ENCODE assay signal across 9 cellular contexts in the genomic region with DNA sequence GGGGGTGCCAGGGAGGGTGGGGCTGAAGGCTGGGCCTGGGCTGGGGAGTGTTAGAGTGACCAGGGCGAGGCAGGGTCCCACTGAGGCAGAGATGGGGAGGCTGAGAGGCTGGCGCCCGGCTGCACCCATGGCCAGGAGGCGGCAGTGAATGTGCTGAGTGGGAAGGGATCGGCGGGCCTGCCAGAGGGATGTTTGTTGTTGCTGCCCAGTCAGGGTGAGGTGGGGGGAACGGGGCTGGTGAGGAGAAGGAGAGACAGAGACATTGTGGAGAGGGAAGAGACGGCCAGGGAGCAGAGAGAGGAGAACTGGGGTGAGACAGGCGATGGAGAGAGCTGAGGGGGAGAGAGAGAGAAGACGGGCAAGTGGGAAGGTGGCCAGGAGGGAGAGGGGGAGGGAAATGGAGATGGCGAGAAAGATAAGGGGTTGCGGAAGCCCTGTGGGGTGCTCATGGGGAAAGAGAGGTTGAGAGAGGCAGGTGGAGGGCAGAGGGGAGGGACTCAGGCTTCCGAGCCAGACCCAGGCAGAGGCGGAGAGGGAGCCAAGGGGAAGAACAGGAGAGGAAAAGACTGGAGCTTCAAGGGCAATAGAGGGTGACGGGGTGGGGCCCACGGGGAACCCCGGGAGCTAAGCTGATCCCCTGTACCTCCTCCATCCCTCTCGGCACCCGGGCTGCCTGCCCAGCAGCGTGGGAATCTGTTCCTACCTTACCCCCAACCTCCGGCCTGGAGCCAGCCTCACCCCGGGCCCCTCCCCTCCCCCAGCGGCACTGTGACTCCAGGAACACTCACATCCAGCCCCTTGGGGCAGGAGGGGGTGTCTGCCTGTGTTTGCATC. TPM values are rescaled to one million over a fixed set of nuclear protein-coding genes. Genes with fewer than 3 reads are reported as not detected.
DNase-seq lines count a peak whose midpoint lies in the region; ATAC-seq and TF ChIP-seq lines count a peak whose summit lies in the region.
"Had no signal": no experiment of that assay in that cellular context is flagged by ENCODE, and none has a peak within 500 bp of the region (broad histone marks: within the 10 kb centered on the region; RNA-seq: fewer than 3 reads in every experiment).

No MANE protein-coding gene starts in this region.

- H2AFZ ChIP-seq in Karpas-422 (ENCODE audit: low read length), result no peak overlapping the region
- peak overlapping the region; percentile 68 for H2AFZ ChIP-seq in neural progenitor cell (replicated peaks)

- H3K27me3 Mint-ChIP-seq in neural progenitor cell (ENCODE audit: insufficient read depth, low read depth), result peaks cover 8% of the 10 kb centered on the region

- H4K20me1 ChIP-seq in Karpas-422 (ENCODE audit: insufficient read depth, low read depth, low read length) (no peaks in the 10 kb centered on the region), neural progenitor cell (ENCODE audit: low read depth) (no peaks in the 10 kb centered on the region)

- H3K36me3 ChIP-seq in BJ (ENCODE audit: control insufficient read depth, insufficient read depth, low read length), result peaks cover 22% of the 10 kb centered on the region
- H3K36me3 ChIP-seq in Karpas-422 (ENCODE audit: insufficient read depth, low read length), result peaks cover 1% of the 10 kb centered on the region; the same call in 1 of the 2 replicates
- H3K36me3 ChIP-seq in neural progenitor cell, result no peaks in the 10 kb centered on the region

- H3K9me2 ChIP-seq in Karpas-422 (replicated peaks; ENCODE audit: insufficient read depth, low read length), result no peaks in the 10 kb centered on the region

- H3K4me1 Mint-ChIP-seq in neural progenitor cell, result peaks cover 15% of the 10 kb centered on the region

- peak; percentile 65 for ATAC-seq in esophagus mucosa
- ATAC-seq in HG03521 (IDR thresholded peaks at IDR 0.05; ENCODE audit: unreplicated experiment), result no peak
- ATAC-seq in HG03039 (IDR thresholded peaks at IDR 0.05; ENCODE audit: unreplicated experiment), result no peak

- peak overlapping the region; percentile 71 for H3K4me3 Mint-ChIP-seq in neural progenitor cell

- H3K9me3 Mint-ChIP-seq in neural progenitor cell, result no peaks in the 10 kb centered on the region

- H3K27me3 ChIP-seq in BJ (ENCODE audit: control insufficient read depth, insufficient read depth, low read length) (no peaks in the 10 kb centered on the region), Karpas-422 (ENCODE audit: low read length) (no peaks in the 10 kb centered on the region), neural progenitor cell (no peaks in the 10 kb centered on the region)

- CTCF ChIA-PET in BJ (lab: Yijun Ruan, JAX), result interaction anchor here (1.0 to 2.4 kb wide), 5 partner anchors 11 to 119 kb away, joined by 5 to 10 read pairs (median 6); partner anchors contain the start of gene DMAC2

- TF ChIP-seq CTCF in BJ (IDR thresholded peaks at IDR 0.05; ENCODE audit: insufficient read depth, low read depth, low read length) (no peak), neural progenitor cell (IDR thresholded peaks at IDR 0.05) (no peak)

- H3K4me2 ChIP-seq in Karpas-422 (ENCODE audit: low read depth, low read length, poor library complexity, severe bottlenecking) (no peak overlapping the region), neural progenitor cell (peak overlapping the region; percentile 81)

- H3K4me3 ChIP-seq in BJ (ENCODE audit: low read depth, low read length) (peak overlapping the region; percentile 52), Karpas-422 (ENCODE audit: low read length) (no peak overlapping the region), neural progenitor cell (peak overlapping the region; percentile 56)

- H3K36me3 Mint-ChIP-seq in neural progenitor cell, result peaks cover 10% of the 10 kb centered on the region

- H3K4me1 ChIP-seq in Karpas-422 (ENCODE audit: low read length) (peaks cover 11% of the 10 kb centered on the region), neural progenitor cell (peaks cover 10% of the 10 kb centered on the region)

- H3K9ac ChIP-seq in Karpas-422 (ENCODE audit: low read length), result no peak overlapping the region
- H3K9ac ChIP-seq in neural progenitor cell, result no peak overlapping the region

- peaks cover 8% of the 10 kb centered on the region for H3F3A ChIP-seq in neural progenitor cell (ENCODE audit: low read depth)

- H3K9me3 ChIP-seq in Karpas-422 (ENCODE audit: low read length) (no peaks in the 10 kb centered on the region), neural progenitor cell (ENCODE audit: low read depth) (no peaks in the 10 kb centered on the region)

- POLR2A ChIA-PET in BJ (lab: Charles Lee), result interaction anchor here (0.7 kb wide), 1 partner anchor 75 kb away, joined by 13 read pairs; no protein-coding TSS in a partner anchor

- peak overlapping the region; percentile 72 for H3K27ac Mint-ChIP-seq in neural progenitor cell

- DNase-seq in BJ (ENCODE audit: low read depth), result no peak
- DNase-seq in Karpas-422, result peak; percentile 37
- peak; percentile 61 for DNase-seq in activated CD8-positive, alpha-beta memory T cell treated with anti-CD3 and anti-CD28 coated beads, Interleukin-2, amount 50 U/mL, for 48 hours
- DNase-seq in neural progenitor cell (ENCODE audit: low spot score), result peak; percentile 21
- DNase-seq in NCI-H82 (lab: John Stamatoyannopoulos, UW), result no peak

- H3K27ac ChIP-seq in Karpas-422 (ENCODE audit: low read length) (no peak overlapping the region), neural progenitor cell (peak overlapping the region; percentile 40)

- H3K79me2 ChIP-seq in Karpas-422 (ENCODE audit: low read length) (no peaks in the 10 kb centered on the region), neural progenitor cell (ENCODE audit: low read depth) (no peaks in the 10 kb centered on the region)

RNA-seq across cellular contexts. Expression of gene B3GNT8, which starts 0.7 kb away (rescaled TPM):
- polyA plus RNA-seq in BJ (2011; rRNA removed), result 0.36 and 0.40 TPM in 2 replicates
- 0.85 and 2.5 TPM in 2 replicates for polyA minus RNA-seq in BJ (2011; rRNA and poly(A)+ RNA removed)
- not detected in 2 replicates for total RNA-seq in Karpas-422 (2014; rRNA removed; shearing (Covaris generic); ENCODE audit: low replicate concordance)
- total RNA-seq in esophagus mucosa (40.4 TPM), neural progenitor cell (ENCODE audit: low replicate concordance) (1.3 TPM in 1 of 2 replicates, not detected in the other)

RNA-seq across cellular contexts. Expression of gene DMAC2, which starts 11.8 kb away (rescaled TPM):
- 54.0 and 82.4 TPM in 2 replicates for polyA plus RNA-seq in BJ (2011; rRNA removed)
- polyA minus RNA-seq in BJ (2011; rRNA and poly(A)+ RNA removed), result 27.2 and 38.6 TPM in 2 replicates
- total RNA-seq in Karpas-422 (2014; rRNA removed; shearing (Covaris generic); ENCODE audit: low replicate concordance), result 25.1 and 30.3 TPM in 2 replicates
- 34.6 TPM for total RNA-seq in esophagus mucosa
- 39.8 and 89.4 TPM in 2 replicates for total RNA-seq in neural progenitor cell (ENCODE audit: low replicate concordance)

RNA-seq across cellular contexts. Expression of gene ERICH4, which starts 15.1 kb away (rescaled TPM):
- polyA plus RNA-seq in BJ (2011; rRNA removed), result not detected in 2 replicates
- not detected in 2 replicates for polyA minus RNA-seq in BJ (2011; rRNA and poly(A)+ RNA removed)
- not detected in 2 replicates for total RNA-seq in Karpas-422 (2014; rRNA removed; shearing (Covaris generic); ENCODE audit: low replicate concordance)
- total RNA-seq in esophagus mucosa, result not detected
- total RNA-seq in neural progenitor cell (ENCODE audit: low replicate concordance), result not detected in 2 replicates
- polyA plus RNA-seq: adipose tissue had no signal

RNA-seq across cellular contexts. Expression of gene BCKDHA, which starts 30.2 kb away (rescaled TPM):
- 15.1 and 24.2 TPM in 2 replicates for polyA plus RNA-seq in BJ (2011; rRNA removed)
- polyA minus RNA-seq in BJ (2011; rRNA and poly(A)+ RNA removed), result 9.4 and 10.4 TPM in 2 replicates
- total RNA-seq in Karpas-422 (2014; rRNA removed; shearing (Covaris generic); ENCODE audit: low replicate concordance), result 112 and 116 TPM in 2 replicates
- total RNA-seq in esophagus mucosa (49.3 TPM), neural progenitor cell (ENCODE audit: low replicate concordance) (25.7 and 62.8 TPM in 2 replicates)

RNA-seq across cellular contexts. Expression of gene EXOSC5, which starts 30.7 kb away (rescaled TPM):
- 16.5 and 24.7 TPM in 2 replicates for polyA plus RNA-seq in BJ (2011; rRNA removed)
- 4.5 and 5.9 TPM in 2 replicates for polyA minus RNA-seq in BJ (2011; rRNA and poly(A)+ RNA removed)
- total RNA-seq in Karpas-422 (2014; rRNA removed; shearing (Covaris generic); ENCODE audit: low replicate concordance), result 67.6 and 74.7 TPM in 2 replicates
- total RNA-seq in esophagus mucosa (15.7 TPM), neural progenitor cell (ENCODE audit: low replicate concordance) (10.3 and 26.0 TPM in 2 replicates)

Comparison
In these comparisons a context has a peak if more than half of its experiments do, and no peak if none do; other contexts are left out.
1. DNase-seq: peak in Karpas-422 (single experiment), activated CD8-positive, alpha-beta memory T cell treated with anti-CD3 and anti-CD28 coated beads, Interleukin-2, amount 50 U/mL, for 48 hours (single experiment) and neural progenitor cell (single experiment); none in BJ (single experiment) and NCI-H82 (single experiment).
2. RNA of gene B3GNT8, which starts 0.7 kb away (total RNA-seq): 40.4 TPM in esophagus mucosa (single experiment); not detected in Karpas-422 and 1.3 TPM in neural progenitor cell; every median in the first group is over 10 times any median in the second.